In the genomic region with DNA sequence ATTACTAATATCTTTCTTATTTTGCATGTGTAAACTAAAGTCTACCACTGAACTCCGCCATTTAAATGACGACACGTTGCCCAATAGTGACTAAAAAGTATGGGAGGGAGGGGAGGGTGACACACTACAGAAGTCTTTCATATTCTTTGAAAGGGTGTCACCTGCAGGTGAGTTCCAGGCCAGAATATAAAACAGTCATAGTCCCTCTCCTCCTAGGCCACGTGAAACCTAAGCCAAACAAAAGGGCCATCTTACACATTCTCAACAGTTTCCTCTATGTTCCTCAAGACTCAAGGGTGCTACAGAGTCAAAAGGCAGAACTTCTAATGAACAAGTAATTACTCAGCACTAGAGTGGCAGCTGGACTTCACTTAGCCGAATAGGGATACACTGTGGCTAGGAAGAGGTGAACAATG, we compare ENCODE assay signal across 1 cellular context.
TF ChIP-seq lines count a peak whose summit lies in the region.

No MANE protein-coding gene starts in this region.

TF ChIP-seq in GM23338, 12 proteins besides CTCF, POLR2A, EP300 and RAD21 (continued from another document):
- TF ChIP-seq ZNF462 (CRISPR knock-in tag; IDR thresholded peaks at IDR 0.05) = no peak
- no peak for TF ChIP-seq STAT1 (IDR thresholded peaks at IDR 0.05; ENCODE audit: unreplicated experiment)
- TF ChIP-seq CREB1 (CRISPR knock-in tag; IDR thresholded peaks at IDR 0.05; ENCODE audit: low read depth) = no peak
- TF ChIP-seq JUNB (IDR thresholded peaks at IDR 0.05; ENCODE audit: unreplicated experiment) = no peak
- TF ChIP-seq, protein P1, sequence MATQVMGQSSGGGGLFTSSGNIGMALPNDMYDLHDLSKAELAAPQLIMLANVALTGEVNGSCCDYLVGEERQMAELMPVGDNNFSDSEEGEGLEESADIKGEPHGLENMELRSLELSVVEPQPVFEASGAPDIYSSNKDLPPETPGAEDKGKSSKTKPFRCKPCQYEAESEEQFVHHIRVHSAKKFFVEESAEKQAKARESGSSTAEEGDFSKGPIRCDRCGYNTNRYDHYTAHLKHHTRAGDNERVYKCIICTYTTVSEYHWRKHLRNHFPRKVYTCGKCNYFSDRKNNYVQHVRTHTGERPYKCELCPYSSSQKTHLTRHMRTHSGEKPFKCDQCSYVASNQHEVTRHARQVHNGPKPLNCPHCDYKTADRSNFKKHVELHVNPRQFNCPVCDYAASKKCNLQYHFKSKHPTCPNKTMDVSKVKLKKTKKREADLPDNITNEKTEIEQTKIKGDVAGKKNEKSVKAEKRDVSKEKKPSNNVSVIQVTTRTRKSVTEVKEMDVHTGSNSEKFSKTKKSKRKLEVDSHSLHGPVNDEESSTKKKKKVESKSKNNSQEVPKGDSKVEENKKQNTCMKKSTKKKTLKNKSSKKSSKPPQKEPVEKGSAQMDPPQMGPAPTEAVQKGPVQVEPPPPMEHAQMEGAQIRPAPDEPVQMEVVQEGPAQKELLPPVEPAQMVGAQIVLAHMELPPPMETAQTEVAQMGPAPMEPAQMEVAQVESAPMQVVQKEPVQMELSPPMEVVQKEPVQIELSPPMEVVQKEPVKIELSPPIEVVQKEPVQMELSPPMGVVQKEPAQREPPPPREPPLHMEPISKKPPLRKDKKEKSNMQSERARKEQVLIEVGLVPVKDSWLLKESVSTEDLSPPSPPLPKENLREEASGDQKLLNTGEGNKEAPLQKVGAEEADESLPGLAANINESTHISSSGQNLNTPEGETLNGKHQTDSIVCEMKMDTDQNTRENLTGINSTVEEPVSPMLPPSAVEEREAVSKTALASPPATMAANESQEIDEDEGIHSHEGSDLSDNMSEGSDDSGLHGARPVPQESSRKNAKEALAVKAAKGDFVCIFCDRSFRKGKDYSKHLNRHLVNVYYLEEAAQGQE (IDR thresholded peaks at IDR 0.05; ENCODE audit: unreplicated experiment) = no peak
TF ChIP-seq in GM23338: peak in this region for 0.
